20 cellular contexts compared by ENCODE assay signal in genomic region chr22:49101873-49102272, GRCh38.
"Had no signal": no experiment of that assay in that cellular context is flagged by ENCODE, and none has a peak within 500 bp of the region (broad histone marks: within the 10 kb centered on the region; RNA-seq: fewer than 3 reads in every experiment).

No MANE protein-coding gene starts in this region.

- H3K4me3 ChIP-seq: dorsolateral prefrontal cortex, lung, prostate gland, smooth muscle cell, stomach, thyroid gland had no signal

- H3K4me1 ChIP-seq: parathyroid adenoma, prostate gland, thyroid gland had no signal

- H3K9ac ChIP-seq: parathyroid adenoma had no signal

- H3K9me3 ChIP-seq: neutrophil, prostate gland, stomach, thyroid gland had no signal

- H3K27me3 ChIP-seq: thyroid gland had no signal

- H3K27ac ChIP-seq: dorsolateral prefrontal cortex, neutrophil, parathyroid adenoma, prostate gland, stomach, thyroid gland had no signal

- ATAC-seq: left ventricle myocardium superior; natural killer cell; right cardiac atrium; stimulated activated effector memory CD8-positive, alpha-beta T cell treated with anti-CD3 and anti-CD28 coated beads, Interleukin-12 subunit alpha, Interleukin-12 subunit beta, amount 100 ng/mL, for 72 hours had no signal

- H3K4me2 ChIP-seq: smooth muscle cell had no signal

- DNase-seq: dorsolateral prefrontal cortex; effector CD4-positive, alpha-beta T cell; hypothalamus; immature natural killer cell; islet precursor cell; left ventricle myocardium superior; natural killer cell; right cardiac atrium; stimulated activated CD4-positive, alpha-beta T cell treated with anti-CD3 and anti-CD28 coated beads, Interleukin-2, amount 100 ng/mL, for 24 hours; stimulated activated CD4-positive, alpha-beta T cell treated with anti-CD3 and anti-CD28 coated beads, Interleukin-4, amount 100 ng/mL, for 24 hours; stimulated activated naive CD4-positive, alpha-beta T cell treated with Interleukin-2 at 50 U/mL for 16 hours; stomach; thyroid gland; trophoblast cell had no signal

- H2AFZ ChIP-seq: parathyroid adenoma had no signal

- H3K36me3 ChIP-seq: neutrophil, prostate gland, stomach, thyroid gland had no signal
